ENCODE assay signal across 19 cellular contexts in genomic region chr7:1300636-1301035, GRCh38.
DNase-seq lines count a peak whose midpoint lies in the region; ATAC-seq, FAIRE-seq and TF ChIP-seq lines count a peak whose summit lies in the region.
"Had no signal": no experiment of that assay in that cellular context is flagged by ENCODE, and none has a peak within 500 bp of the region (broad histone marks: within the 10 kb centered on the region; RNA-seq: fewer than 3 reads in every experiment).

No MANE protein-coding gene starts in this region.

- no peaks in the 10 kb centered on the region for H3K36me3 Mint-ChIP-seq in nephron progenitor cell (ENCODE audit: low read depth)
- H3K36me3 Mint-ChIP-seq: CD8-positive, alpha-beta memory T cell had no signal

- ATAC-seq in HepG2, result no peak
- no peak for ATAC-seq in right lobe of liver
- ATAC-seq in GM21381 (IDR thresholded peaks at IDR 0.05; ENCODE audit: unreplicated experiment), result no peak
- ATAC-seq: GM12878, GM23338, HCT116 had no signal

- 14% methylated on average over 2 of the region's 17 CpGs for WGBS in HepG2 (ENCODE audit: low lambda C conversion rate)
- 31% methylated on average over 8 of the region's 17 CpGs for WGBS in right lobe of liver (ENCODE audit: insufficient coverage, low coverage, low lambda C conversion rate, missing lambda C conversion rate)

- H3K27ac Mint-ChIP-seq in nephron progenitor cell, result no peak overlapping the region
- H3K27ac Mint-ChIP-seq: CD4-positive, alpha-beta T cell; CD8-positive, alpha-beta memory T cell; GM23338; H9 had no signal

- peaks cover 11 to 57% of the 10 kb centered on the region in 2 experiments; a peak in 4 of 5 replicates for H3K27me3 ChIP-seq in HepG2 (ENCODE audit: control insufficient read depth in 1 of 2, insufficient read depth in 2 of 2, low read length in 2 of 2)
- H3K27me3 ChIP-seq in right lobe of liver, result no peaks in the 10 kb centered on the region
- no peaks in the 10 kb centered on the region for H3K27me3 ChIP-seq in WERI-Rb-1 (ENCODE audit: insufficient read depth, low read depth, severe bottlenecking)

- TF ChIP-seq POLR2A in HepG2 (IDR thresholded peaks at IDR 0.05; ENCODE audit: insufficient read depth in 1 of 2, low read depth in 2 of 2, low read length in 2 of 2), result no peak
- no peak for TF ChIP-seq POLR2A in right lobe of liver (IDR thresholded peaks at IDR 0.05)

- in situ Hi-C loops in HepG2 (cut with HindIII; ENCODE audit: extremely low pct_ligation_motif_present, low pct_unique_long_range_greater_than_20kb), result no loop called here

- H3K4me3 ChIP-seq in HepG2 (replicated peaks in 1 of 3; ENCODE audit: insufficient read depth in 1 of 3, low read depth in 2 of 3, low read length in 3 of 3), result peak overlapping the region in 2 of 3 experiments; percentile 7 to 37; a peak in 1 of 6 replicates
- H3K4me3 ChIP-seq in right lobe of liver, result no peak overlapping the region
- no peak overlapping the region for H3K4me3 ChIP-seq in WERI-Rb-1 (ENCODE audit: low read depth, low read length)
- H3K4me3 ChIP-seq: GM12878, GM23338 had no signal

- H3K9ac ChIP-seq in HepG2 (ENCODE audit: insufficient read depth, low read depth, low read length), result no peak overlapping the region

- CTCF ChIA-PET in HepG2 (lab: Yijun Ruan, JAX; ENCODE audit: low intra/inter-chr PET ratio, low total read pairs), result no interaction called here

- FAIRE-seq in HepG2 (lab: Jason Lieb, UNC), result no peak
- FAIRE-seq: D721Med, GM12878, GM19239 had no signal

- H3K27me3 Mint-ChIP-seq in nephron progenitor cell (ENCODE audit: low read depth, poor library complexity), result peaks cover 12% of the 10 kb centered on the region

- POLR2A ChIA-PET in HepG2 (lab: Yijun Ruan, JAX), result no interaction called here

- H3K9me3 ChIP-seq in HepG2 (ENCODE audit: low read length), result no peaks in the 10 kb centered on the region
- H3K9me3 ChIP-seq in right lobe of liver, result no peaks in the 10 kb centered on the region
- no peaks in the 10 kb centered on the region for H3K9me3 ChIP-seq in WERI-Rb-1 (ENCODE audit: severe bottlenecking)

- H4K20me1 ChIP-seq in HepG2 (ENCODE audit: insufficient read depth, low read length), result no peaks in the 10 kb centered on the region

- TF ChIP-seq EP300 in HepG2 (IDR thresholded peaks at IDR 0.05; ENCODE audit: low read depth in 2 of 2, low read length in 2 of 2), result no peak
- TF ChIP-seq EP300 in HepG2 (CRISPR knock-in tag; IDR thresholded peaks at IDR 0.05; ENCODE audit: borderline replicate concordance), result no peak

- intact Hi-C loops in HepG2 (cut with micrococcal nuclease; ENCODE audit: unreplicated experiment), result no loop called here
- intact Hi-C loops in right lobe of liver (cut with DNase I), result no loop called here

- no TSS peak for BruUV-seq in HepG2 (replicated peaks; lab: Mats Ljungman, UMichigan)

- no peak overlapping the region for H3K4me3 Mint-ChIP-seq in nephron progenitor cell
- H3K4me3 Mint-ChIP-seq: CD4-positive, alpha-beta T cell; CD8-positive, alpha-beta memory T cell; GM23338; H9 had no signal

- H3K79me2 ChIP-seq in HepG2 (ENCODE audit: insufficient read depth, low read length), result no peaks in the 10 kb centered on the region

- no peak for TF ChIP-seq CTCF in HepG2 (CRISPR knock-in tag; IDR thresholded peaks at IDR 0.05)
- TF ChIP-seq CTCF in right lobe of liver (IDR thresholded peaks at IDR 0.05), result no peak
- TF ChIP-seq CTCF in WERI-Rb-1 (IDR thresholded peaks at IDR 0.05; ENCODE audit: low read depth, low read length), result no peak
- no peak for TF ChIP-seq CTCF in nephron progenitor cell (IDR thresholded peaks at IDR 0.05)

- H2AFZ ChIP-seq in HepG2 (ENCODE audit: low read length), result no peak overlapping the region
- H2AFZ ChIP-seq: GM23338 had no signal

- H3K4me1 ChIP-seq in HepG2 (ENCODE audit: insufficient read depth, low read length), result peaks cover 14% of the 10 kb centered on the region
- no peaks in the 10 kb centered on the region for H3K4me1 ChIP-seq in right lobe of liver

- no peaks in the 10 kb centered on the region for H3K36me3 ChIP-seq in HepG2 (replicated peaks in 1 of 2; ENCODE audit: control insufficient read depth in 1 of 2, insufficient read depth in 2 of 2, low read length in 2 of 2)
- no peaks in the 10 kb centered on the region for H3K36me3 ChIP-seq in right lobe of liver
- H3K36me3 ChIP-seq in WERI-Rb-1, result no peaks in the 10 kb centered on the region

- H3K4me1 Mint-ChIP-seq in nephron progenitor cell, result peaks cover 61% of the 10 kb centered on the region
- H3K4me1 Mint-ChIP-seq: GM23338 had no signal

- H3K27ac ChIP-seq in HepG2 (ENCODE audit: extremely low read length, insufficient read depth, low read length), result no peak overlapping the region
- H3K27ac ChIP-seq in right lobe of liver, result no peak overlapping the region
- 0 out of 2 replicates have a peak overlapping the region, but pooled peaks have one; percentile 11 for H3K27ac ChIP-seq in WERI-Rb-1
- H3K27ac ChIP-seq: C4-2B had no signal

- peak overlapping the region; percentile 51 for H3K4me2 ChIP-seq in HepG2 (ENCODE audit: low read depth, low read length)
- H3K4me2 ChIP-seq: GM23338 had no signal

- H3K9me3 Mint-ChIP-seq in nephron progenitor cell, result peaks cover 2% of the 10 kb centered on the region
- H3K9me3 Mint-ChIP-seq: CD4-positive, alpha-beta T cell; CD8-positive, alpha-beta memory T cell; GM23338; H9 had no signal

- DNase-seq in HepG2 (ENCODE audit: low spot score) (no peak), right lobe of liver (no peak), WERI-Rb-1 (peak; percentile 7), nephron progenitor cell (peak; percentile 67), HT-29 (ENCODE audit: low spot score) (no peak)
- DNase-seq: CD4-positive, alpha-beta T cell; CD8-positive, alpha-beta memory T cell; DMS 273 treated with DMSO at 0.1 percent for 48 hours; DMS79; EL; GDM1; H9 had no signal

- no peak for TF ChIP-seq RAD21 in HepG2 (CRISPR knock-in tag; IDR thresholded peaks at IDR 0.05)

TF ChIP-seq in HepG2, 621 proteins besides CTCF, POLR2A, EP300 and RAD21 (continues in another document):
- TF ChIP-seq NR2F6 (IDR thresholded peaks at IDR 0.05) (peak; percentile 23; the same call in 1 of the 2 replicates), NR2F6 (CRISPR knock-in tag; IDR thresholded peaks at IDR 0.05) (0 out of 2 replicates have a peak, but pooled peaks have one; percentile 24), ZBTB46 (CRISPR knock-in tag; IDR thresholded peaks at IDR 0.05; ENCODE audit: borderline replicate concordance) (no peak), NR2C2 (CRISPR knock-in tag; IDR thresholded peaks at IDR 0.05; ENCODE audit: borderline replicate concordance) (peak; percentile 78), CSRNP2 (CRISPR knock-in tag; conservative IDR thresholded peaks at IDR 0.05; ENCODE audit: low read depth) (no peak)
- TF ChIP-seq, protein P1, sequence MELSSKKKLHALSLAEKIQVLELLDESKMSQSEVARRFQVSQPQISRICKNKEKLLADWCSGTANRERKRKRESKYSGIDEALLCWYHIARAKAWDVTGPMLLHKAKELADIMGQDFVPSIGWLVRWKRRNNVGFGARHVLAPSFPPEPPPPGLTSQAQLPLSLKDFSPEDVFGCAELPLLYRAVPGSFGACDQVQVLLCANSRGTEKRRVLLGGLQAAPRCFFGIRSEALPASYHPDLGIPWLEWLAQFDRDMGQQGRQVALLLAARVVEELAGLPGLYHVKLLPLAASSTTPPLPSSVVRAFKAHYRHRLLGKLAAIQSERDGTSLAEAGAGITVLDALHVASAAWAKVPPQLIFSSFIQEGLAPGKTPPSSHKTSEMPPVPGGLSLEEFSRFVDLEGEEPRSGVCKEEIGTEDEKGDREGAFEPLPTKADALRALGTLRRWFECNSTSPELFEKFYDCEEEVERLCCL (CRISPR knock-in tag; IDR thresholded peaks at IDR 0.05; ENCODE audit: borderline replicate concordance), result no peak

Comparison
In these comparisons a context has a peak if more than half of its experiments do, and no peak if none do; other contexts are left out.
1. H3K4me3 ChIP-seq: peak in HepG2 (2 of 3); none in right lobe of liver (0 of 3) and WERI-Rb-1 (single experiment).
2. DNase-seq: peak in WERI-Rb-1 (single experiment) and nephron progenitor cell (single experiment); none in HepG2 (single experiment), right lobe of liver (0 of 3) and HT-29 (single experiment).